15 cellular contexts compared by ENCODE assay signal in the genomic region with DNA sequence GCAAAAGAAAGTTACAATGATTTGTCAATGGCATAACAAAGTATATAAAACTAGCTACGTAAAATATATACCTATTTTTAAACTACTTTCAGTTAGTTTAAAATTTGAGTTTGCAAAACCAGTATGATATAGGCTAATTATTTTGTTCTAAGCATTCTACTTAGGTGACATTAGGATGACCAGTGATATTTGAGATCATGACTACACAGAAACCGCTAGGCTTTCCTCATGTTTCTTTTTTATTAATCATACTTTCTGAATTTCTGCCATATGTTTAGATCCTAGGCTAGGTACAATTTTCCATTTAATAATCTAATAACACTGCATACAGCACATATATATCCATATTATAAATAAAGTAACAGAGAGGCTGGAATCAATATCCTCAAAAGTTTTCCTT.
"Had no signal": no experiment of that assay in that cellular context is flagged by ENCODE, and none has a peak within 500 bp of the region (broad histone marks: within the 10 kb centered on the region; RNA-seq: fewer than 3 reads in every experiment).

No MANE protein-coding gene starts in this region.

- H3K4me1 ChIP-seq: left lung had no signal

- H3K9me3 ChIP-seq: vagina had no signal

- ATAC-seq: left lung had no signal

- H3K27ac ChIP-seq: left lung, skin epidermis, vagina, VCaP had no signal

- DNase-seq: activated CD4-positive, alpha-beta T cell treated with anti-CD3 and anti-CD28 coated beads, Interleukin-2, amount 50 U/mL, for 1 hour; activated CD4-positive, CD25-positive, alpha-beta regulatory T cell treated with anti-CD3 and anti-CD28 coated beads, Interleukin-2, amount 50 U/mL, for 72 hours; activated naive CD8-positive, alpha-beta T cell treated with anti-CD3 and anti-CD28 coated beads for 36 hours; activated T-cell treated with anti-CD3 and anti-CD28 coated beads for 4 hours; amygdala; caudate nucleus; dorsolateral prefrontal cortex; left lung; occipital lobe; stimulated activated CD4-positive, alpha-beta T cell treated with anti-CD3 and anti-CD28 coated beads, Interleukin-2, amount 100 ng/mL, for 48 hours; T-helper 2 cell; trophoblast cell had no signal

- H3K27me3 ChIP-seq: dorsolateral prefrontal cortex, left lung, vagina had no signal

- H3K4me3 ChIP-seq: dorsolateral prefrontal cortex, left lung, skin epidermis, vagina had no signal
